In the genomic region with DNA sequence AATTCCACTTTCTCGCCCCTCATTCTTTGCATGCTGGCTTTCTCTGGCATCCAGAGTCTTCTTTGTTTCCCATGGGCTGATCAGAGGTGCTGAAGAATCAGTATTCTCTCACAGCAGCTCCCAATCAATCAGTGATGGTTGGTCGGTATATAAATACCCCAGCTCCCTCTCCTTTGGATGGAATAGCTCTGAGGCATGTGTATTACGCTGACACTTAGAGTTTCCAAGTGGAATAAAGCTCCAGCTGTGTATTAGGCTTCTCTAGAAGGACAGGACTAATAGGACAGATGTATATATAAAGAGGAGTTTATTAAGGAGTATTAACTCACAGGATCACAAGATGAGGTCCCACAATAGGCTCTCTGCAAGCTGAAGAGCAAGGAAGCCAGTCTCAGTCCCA, we compare ENCODE assay signal across 17 cellular contexts.
DNase-seq lines count a peak whose midpoint lies in the region; ATAC-seq and TF ChIP-seq lines count a peak whose summit lies in the region.
"Had no signal": no experiment of that assay in that cellular context is flagged by ENCODE, and none has a peak within 500 bp of the region (broad histone marks: within the 10 kb centered on the region; RNA-seq: fewer than 3 reads in every experiment).

No MANE protein-coding gene starts in this region.

- 55% methylated on average over 3 of the region's 3 CpGs for WGBS in hepatocyte (ENCODE audit: low lambda C conversion rate, missing lambda C conversion rate)

- DNase-seq in DMS53 (lab: John Stamatoyannopoulos, UW) (peak; percentile 64), H7 (peak; percentile 73), SHP77 treated with DMSO at 0.1 percent for 48 hours (lab: John Stamatoyannopoulos, UW) (peak; percentile 27), hepatocyte (ENCODE audit: low spot score) (no peak), cerebellar nuclear complex (lab: John Stamatoyannopoulos, UW) (no peak), left colon (no peak), hippocampal formation (lab: John Stamatoyannopoulos, UW) (no peak)
- DNase-seq: activated CD4-positive, alpha-beta T cell treated with anti-CD3 and anti-CD28 coated beads, Interleukin-2, amount 10 ng/mL, durations not matched to agents 7 days and 5 days; activated T-cell treated with anti-CD3 and anti-CD28 coated beads, Interleukin-2, amount 50 U/mL, for 4 hours; left lung; natural killer cell; NCI-H1092 treated with DMSO at 0.1 percent for 48 hours; NCI-H226; retina; stimulated activated CD4-positive, alpha-beta T cell treated with anti-CD3 and anti-CD28 coated beads, Interleukin-2, amount 100 ng/mL, for 48 hours had no signal

- H3K36me3 ChIP-seq in H7 (replicated peaks; ENCODE audit: control insufficient read depth, insufficient read depth, low read length) (no peaks in the 10 kb centered on the region), hepatocyte (replicated peaks; ENCODE audit: insufficient read depth, low read depth) (no peaks in the 10 kb centered on the region)
- H3K36me3 ChIP-seq: left lung, tibial nerve had no signal

- no peak overlapping the region for H3K4me2 ChIP-seq in hepatocyte

- no peaks in the 10 kb centered on the region for H4K20me1 ChIP-seq in hepatocyte (ENCODE audit: insufficient read depth, poor library complexity, severe bottlenecking)

- no peaks in the 10 kb centered on the region for H3K27me3 ChIP-seq in H7 (ENCODE audit: control insufficient read depth, insufficient read depth, low read length)
- H3K27me3 ChIP-seq in hepatocyte: no peaks in the 10 kb centered on the region
- H3K27me3 ChIP-seq: left lung, tibial nerve had no signal

- no peak overlapping the region for H2AFZ ChIP-seq in hepatocyte

- intact Hi-C loops in left colon (cut with DNase I, micrococcal nuclease): no loop called here

- H3K9me3 ChIP-seq in hepatocyte (ENCODE audit: low read depth): no peaks in the 10 kb centered on the region
- H3K9me3 ChIP-seq: left lung had no signal

- H3K79me2 ChIP-seq in hepatocyte: no peaks in the 10 kb centered on the region

- H3K9me2 ChIP-seq in hepatocyte (replicated peaks; ENCODE audit: insufficient read depth): no peaks in the 10 kb centered on the region

- no peak overlapping the region for H3K4me3 ChIP-seq in H7 (ENCODE audit: insufficient read depth, low read depth, low read length)
- no peak overlapping the region for H3K4me3 ChIP-seq in hepatocyte
- H3K4me3 ChIP-seq: left lung, tibial nerve had no signal

- ATAC-seq in GM21423 (IDR thresholded peaks at IDR 0.05; ENCODE audit: unreplicated experiment) (no peak), left colon (no peak)
- ATAC-seq: activated T-cell treated with anti-CD3 and anti-CD28 coated beads, Interleukin-2, amount 50 U/mL, for 4 hours; left lung; natural killer cell had no signal

- no peak overlapping the region for H3K27ac ChIP-seq in hepatocyte
- H3K27ac ChIP-seq: left lung, tibial nerve had no signal

- TF ChIP-seq CTCF in hepatocyte (IDR thresholded peaks at IDR 0.05; ENCODE audit: poor library complexity): peak; percentile 21

- H3K4me1 ChIP-seq in hepatocyte (ENCODE audit: insufficient read depth): no peaks in the 10 kb centered on the region
- H3K4me1 ChIP-seq: left lung, tibial nerve had no signal

Comparison
In these comparisons a context has a peak if more than half of its experiments do, and no peak if none do; other contexts are left out.
1. DNase-seq: peak in DMS53 (single experiment), H7 (single experiment) and SHP77 treated with DMSO at 0.1 percent for 48 hours (single experiment); none in hepatocyte (single experiment), cerebellar nuclear complex (0 of 2), left colon (0 of 2) and hippocampal formation (0 of 2).